Comparison of ENCODE assay signal across 8 cellular contexts in the genomic region with DNA sequence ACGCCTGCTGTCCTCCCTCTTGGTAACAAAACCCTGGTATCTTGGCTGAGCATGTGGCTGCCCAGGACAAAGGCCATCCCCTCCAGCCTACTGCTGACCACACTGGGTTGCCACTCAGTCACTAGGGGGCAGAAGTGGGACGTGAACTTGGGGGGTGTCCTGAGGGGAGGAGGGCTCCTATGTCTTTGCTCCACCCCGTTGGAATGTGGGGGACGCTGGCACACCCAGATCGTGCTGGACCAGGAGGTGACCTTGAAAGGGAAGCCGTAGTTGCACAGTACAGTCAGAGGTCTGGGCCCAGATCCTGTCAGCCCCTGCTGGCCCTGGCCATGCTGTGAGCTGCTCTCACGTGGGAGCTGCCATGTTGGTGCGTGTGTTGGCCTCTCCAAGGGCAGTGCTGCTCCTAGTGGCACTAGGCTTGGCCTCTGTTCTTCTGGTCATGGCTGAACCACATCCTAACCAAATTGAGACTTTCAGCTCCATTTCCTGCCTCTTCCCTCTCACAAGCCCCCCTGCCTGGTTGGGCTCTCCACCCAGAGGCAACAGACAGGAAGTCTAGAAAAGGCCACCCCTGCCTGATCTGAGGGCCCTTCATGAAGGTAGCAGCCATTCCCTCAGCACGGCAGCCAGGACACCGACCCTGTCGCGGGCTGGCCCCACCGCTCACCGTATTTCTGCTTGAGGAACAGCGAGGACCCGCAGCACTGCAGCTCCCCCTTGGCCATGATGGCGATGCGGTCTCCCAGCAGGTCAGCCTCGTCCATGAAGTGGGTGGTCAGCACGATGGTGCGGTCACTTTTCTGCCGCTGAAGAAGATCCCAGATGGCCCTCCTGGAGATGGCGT. TPM values are rescaled to one million over a fixed set of nuclear protein-coding genes. Genes with fewer than 3 reads are reported as not detected.
DNase-seq lines count a peak whose midpoint lies in the region; TF ChIP-seq lines count a peak whose summit lies in the region.

No MANE protein-coding gene starts in this region.

- H3K4me1 ChIP-seq in skeletal muscle satellite cell (ENCODE audit: control insufficient read depth, insufficient read depth, low read length) = no peaks in the 10 kb centered on the region

- H3K4me3 ChIP-seq in foreskin fibroblast (ENCODE audit: low read depth in 1 of 2, low read length in 2 of 2) = no peak overlapping the region
- no peak overlapping the region for H3K4me3 ChIP-seq in skeletal muscle satellite cell (ENCODE audit: low read length)

- no peak overlapping the region for H3K9ac ChIP-seq in skeletal muscle satellite cell (ENCODE audit: low read depth, low read length)

- no peaks in the 10 kb centered on the region for H3K36me3 ChIP-seq in skeletal muscle satellite cell (ENCODE audit: insufficient read depth, low read length)

- TF ChIP-seq CTCF in foreskin fibroblast (IDR thresholded peaks at IDR 0.05; ENCODE audit: low read depth, low read length) = peak; percentile 25

- no peaks in the 10 kb centered on the region for H3K9me3 ChIP-seq in skeletal muscle satellite cell (replicated peaks; ENCODE audit: low read length)

- peak overlapping the region; percentile 36 for H3K4me2 ChIP-seq in skeletal muscle satellite cell (ENCODE audit: low read length)

- DNase-seq in stimulated activated CD4-positive, alpha-beta T cell treated with anti-CD3 and anti-CD28 coated beads, Interleukin-12 subunit alpha, Interleukin-12 subunit beta, amount 100 ng/mL, for 48 hours (ENCODE audit: low read depth in 2 of 3, low spot score in 1 of 3) = peak in 2 of 3 donors; percentile 5 to 7
- DNase-seq in stimulated activated CD4-positive, alpha-beta T cell treated with anti-CD3 and anti-CD28 coated beads, Interleukin-4, amount 100 ng/mL, for 1 hour = no peak
- peak; percentile 56 for DNase-seq in RPMI7951 (ENCODE audit: low read depth)
- DNase-seq in foreskin fibroblast = peak; percentile 9 to 45
- no peak for DNase-seq in stimulated activated naive CD4-positive, alpha-beta T cell treated with Interleukin-2 at 50 U/mL for 16 hours (lab: John Stamatoyannopoulos, UW)
- DNase-seq in GOT3 (lab: John Stamatoyannopoulos, UW) = no peak
- no peak for DNase-seq in NCI-H187 treated with DMSO at 0.1 percent for 48 hours (lab: John Stamatoyannopoulos, UW)

- peaks cover 9% of the 10 kb centered on the region for H3K27me3 ChIP-seq in skeletal muscle satellite cell (ENCODE audit: control insufficient read depth, insufficient read depth, low read length)

RNA-seq across cellular contexts. Expression of a gene that starts 29.0 kb away (rescaled TPM):
- 148 and 155 TPM in 2 replicates for total RNA-seq in RPMI7951 (2014; rRNA removed; shearing (Covaris generic))
- total RNA-seq in skeletal muscle satellite cell (2012; rRNA removed) = 107 TPM in 2 replicates

RNA-seq across cellular contexts. Expression of a gene that starts 43.6 kb away (rescaled TPM):
- total RNA-seq in RPMI7951 (2014; rRNA removed; shearing (Covaris generic)) = 0.20 and 0.60 TPM in 2 replicates
- 0.25 and 0.87 TPM in 2 replicates for total RNA-seq in skeletal muscle satellite cell (2012; rRNA removed)

RNA-seq across cellular contexts. Expression of a gene that starts 45.5 kb away (rescaled TPM):
- total RNA-seq in RPMI7951 (2014; rRNA removed; shearing (Covaris generic)) = 36.5 and 45.3 TPM in 2 replicates
- 22.1 and 34.5 TPM in 2 replicates for total RNA-seq in skeletal muscle satellite cell (2012; rRNA removed)

Comparison
In these comparisons a context has a peak if more than half of its experiments do, and no peak if none do; other contexts are left out.
1. DNase-seq: peak in stimulated activated CD4-positive, alpha-beta T cell treated with anti-CD3 and anti-CD28 coated beads, Interleukin-12 subunit alpha, Interleukin-12 subunit beta, amount 100 ng/mL, for 48 hours (2 of 3), RPMI7951 (single experiment) and foreskin fibroblast (2 of 2); none in stimulated activated CD4-positive, alpha-beta T cell treated with anti-CD3 and anti-CD28 coated beads, Interleukin-4, amount 100 ng/mL, for 1 hour (single experiment), stimulated activated naive CD4-positive, alpha-beta T cell treated with Interleukin-2 at 50 U/mL for 16 hours (single experiment), GOT3 (single experiment) and NCI-H187 treated with DMSO at 0.1 percent for 48 hours (single experiment).